ENCODE assay signal across 13 cellular contexts in the genomic region with DNA sequence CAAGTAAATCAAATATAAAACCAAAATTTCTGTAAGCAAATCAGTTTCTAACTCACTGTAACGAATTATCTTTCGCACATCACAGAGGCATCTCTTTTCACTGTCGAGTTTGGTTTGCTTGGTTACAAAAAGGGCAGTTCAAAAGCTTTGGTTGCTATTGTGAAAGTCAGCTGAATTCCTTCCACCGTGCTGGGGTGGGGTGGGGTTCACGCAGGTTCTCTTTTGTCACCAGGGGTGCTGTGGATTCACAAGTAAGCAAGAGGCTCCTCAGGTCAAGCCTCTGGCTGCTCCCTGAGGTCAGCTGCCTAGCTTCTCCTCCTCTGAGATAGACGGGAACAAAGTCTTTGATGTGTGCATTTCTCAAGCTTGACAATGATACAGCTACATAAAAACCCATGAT. TPM values are rescaled to one million over a fixed set of nuclear protein-coding genes. Genes with fewer than 3 reads are reported as not detected.
A peak's percentile ranks its signal among the peaks of the same experiment; 100 is the strongest.
DNase-seq lines count a peak whose midpoint lies in the region; TF ChIP-seq lines count a peak whose summit lies in the region.
"Had no signal": no experiment of that assay in that cellular context is flagged by ENCODE, and none has a peak within 500 bp of the region (broad histone marks: within the 10 kb centered on the region; RNA-seq: fewer than 3 reads in every experiment).

No MANE protein-coding gene starts in this region.

- TF ChIP-seq CTCF in RWPE1 (conservative IDR thresholded peaks at IDR 0.05; ENCODE audit: low read depth) (no peak), fibroblast of villous mesenchyme (IDR thresholded peaks at IDR 0.05; ENCODE audit: insufficient read depth, low read depth, low read length) (no peak)

- no peak overlapping the region for H3K4me3 ChIP-seq in fibroblast of villous mesenchyme (ENCODE audit: low read depth, low read length)
- H3K4me3 ChIP-seq in rectal smooth muscle tissue (ENCODE audit: low read length): no peak overlapping the region

- peak; percentile 71 for DNase-seq in AG20443 (ENCODE audit: low spot score)
- DNase-seq in RWPE1 (ENCODE audit: low spot score): no peak
- peak; percentile 42 for DNase-seq in fibroblast of villous mesenchyme (ENCODE audit: low read depth)
- no peak for DNase-seq in germinal center (ENCODE audit: low spot score)
- DNase-seq in NCI-H345 (lab: John Stamatoyannopoulos, UW): no peak
- no peak for DNase-seq in NOMO-1 treated with dmso at 0.1 percent for 144 hours (lab: John Stamatoyannopoulos, UW; ENCODE audit: unreplicated experiment)
- no peak for DNase-seq in substantia nigra (lab: John Stamatoyannopoulos, UW)
- DNase-seq: activated CD4-positive, alpha-beta T cell treated with anti-CD3 and anti-CD28 coated beads, Interleukin-2, amount 10 ng/mL, durations not matched to agents 7 days and 5 days; anterior cingulate cortex; NCI-H1048; posterior cingulate gyrus had no signal

- H3K27me3 ChIP-seq in rectal smooth muscle tissue (ENCODE audit: control insufficient read depth, insufficient read depth, low read length): no peaks in the 10 kb centered on the region

- H3K4me1 ChIP-seq in rectal smooth muscle tissue (ENCODE audit: control insufficient read depth, insufficient read depth, low read length): peaks cover 24% of the 10 kb centered on the region

- CTCF ChIA-PET in RWPE1 (lab: Yijun Ruan, JAX): interaction anchor here (0.8 to 1.6 kb wide), 2 partner anchors 98 to 293 kb away, joined by 3 to 4 read pairs; no protein-coding TSS in a partner anchor

- no peaks in the 10 kb centered on the region for H3K36me3 ChIP-seq in rectal smooth muscle tissue (ENCODE audit: control insufficient read depth, insufficient read depth, low read length)

- no peak overlapping the region for H3K9ac ChIP-seq in rectal smooth muscle tissue (ENCODE audit: low read length)

- POLR2A ChIA-PET in RWPE1 (lab: Yijun Ruan, JAX; ENCODE audit: low non-redundant PET): no interaction called here

- peak overlapping the region; percentile 89 for H3K27ac ChIP-seq in RWPE1
- H3K27ac ChIP-seq in rectal smooth muscle tissue (ENCODE audit: low read depth, low read length): peak overlapping the region; percentile 82
- H3K27ac ChIP-seq in substantia nigra (ENCODE audit: low read depth, low read length, poor library complexity, severe bottlenecking): no peak overlapping the region
- H3K27ac ChIP-seq: C4-2B had no signal

RNA-seq across cellular contexts. Expression of gene EGFR, which starts 47.7 kb away (rescaled TPM):
- 92.8 and 98.9 TPM in 2 replicates for total RNA-seq in fibroblast of villous mesenchyme
- total RNA-seq: activated CD4-positive, alpha-beta T cell treated with anti-CD3 and anti-CD28 coated beads, Interleukin-2, amount 10 ng/mL, durations not matched to agents 7 days and 5 days had no signal

Comparison
In these comparisons a context has a peak if more than half of its experiments do, and no peak if none do; other contexts are left out.
1. DNase-seq: peak in AG20443 (single experiment) and fibroblast of villous mesenchyme (single experiment); none in RWPE1 (single experiment), germinal center (single experiment), NCI-H345 (single experiment), NOMO-1 treated with dmso at 0.1 percent for 144 hours (single experiment) and substantia nigra (0 of 49).